Comparison of ENCODE assay signal across 8 cellular contexts in genomic region chr9:130712564-130713285, GRCh38. TPM values are rescaled to one million over a fixed set of nuclear protein-coding genes. Genes with fewer than 3 reads are reported as not detected.
A peak's percentile ranks its signal among the peaks of the same experiment; 100 is the strongest.
DNase-seq lines count a peak whose midpoint lies in the region; ATAC-seq and TF ChIP-seq lines count a peak whose summit lies in the region.

No MANE protein-coding gene starts in this region.

- DNase-seq in NCI-H1048 (lab: John Stamatoyannopoulos, UW), result peak; percentile 89
- DNase-seq in SK-N-MC (ENCODE audit: low read depth, low spot score), result peak; percentile 84
- DNase-seq in activated naive CD4-positive, alpha-beta T cell treated with anti-CD3 and anti-CD28 coated beads, Interleukin-2, amount 50 U/mL, for 72 hours (ENCODE audit: low spot score in 2 of 2), result peak; percentile 94 to 98
- peak; percentile 99 for DNase-seq in glomerular visceral epithelial cell (ENCODE audit: extremely low spot score)
- DNase-seq in omental fat pad (ENCODE audit: low spot score), result peak; percentile 87
- peak; percentile 99 for DNase-seq in testis

- peak overlapping the region; percentile 89 to 99 for H3K27ac Mint-ChIP-seq in activated naive CD4-positive, alpha-beta T cell treated with anti-CD3 and anti-CD28 coated beads, Interleukin-2, amount 50 U/mL, for 72 hours

- 0% methylated on average over 12 to 50 of the region's 68 CpGs for WGBS in testis, 2 donors

- no peaks in the 10 kb centered on the region for H3K27me3 ChIP-seq in testis

- intact Hi-C loops in testis (cut with DNase I; ENCODE audit: low total_unique reads), result no loop called here

- H3K4me3 ChIP-seq in GM08714 (ENCODE audit: low read length) (peak overlapping the region; percentile 86), SK-N-MC (peak overlapping the region; percentile 94), testis (peak overlapping the region; percentile 77 to 98)

- H3K27ac ChIP-seq in SK-N-MC (peak overlapping the region; percentile 97), testis (peak overlapping the region; percentile 97 to 100)

- ATAC-seq in HG02588 (IDR thresholded peaks at IDR 0.05; ENCODE audit: unreplicated experiment), result peak; percentile 95
- ATAC-seq in activated naive CD4-positive, alpha-beta T cell treated with anti-CD3 and anti-CD28 coated beads, Interleukin-2, amount 50 U/mL, for 72 hours, result peak; percentile 98
- peak; percentile 99 for ATAC-seq in omental fat pad (ENCODE audit: low FRiP score)

- H3K9me3 Mint-ChIP-seq in activated naive CD4-positive, alpha-beta T cell treated with anti-CD3 and anti-CD28 coated beads, Interleukin-2, amount 50 U/mL, for 72 hours, result no peaks in the 10 kb centered on the region

- no peaks in the 10 kb centered on the region for H3K36me3 ChIP-seq in SK-N-MC (ENCODE audit: insufficient read depth, low read length)
- H3K36me3 ChIP-seq in testis (ENCODE audit: low read depth, missing control alignments), result no peaks in the 10 kb centered on the region

- TF ChIP-seq CTCF in omental fat pad (IDR thresholded peaks at IDR 0.05), result no peak
- no peak for TF ChIP-seq CTCF in testis (IDR thresholded peaks at IDR 0.05)

- TF ChIP-seq POLR2A in testis (IDR thresholded peaks at IDR 0.05), result peak; percentile 18

- H3K36me3 Mint-ChIP-seq in activated naive CD4-positive, alpha-beta T cell treated with anti-CD3 and anti-CD28 coated beads, Interleukin-2, amount 50 U/mL, for 72 hours, result peaks cover 4 to 9% of the 10 kb centered on the region in 2 donors

- peak overlapping the region; percentile 93 for H3K9ac ChIP-seq in SK-N-MC (ENCODE audit: insufficient read length)

- H3K9me3 ChIP-seq in SK-N-MC (ENCODE audit: low read depth, low read length) (no peaks in the 10 kb centered on the region), testis (no peaks in the 10 kb centered on the region)

- peaks cover 26% of the 10 kb centered on the region for H3K4me1 ChIP-seq in testis

RNA-seq across cellular contexts. Expression of gene EXOSC2, which starts 19.1 kb away (rescaled TPM):
- 10 to 100 TPM; 68.8 to 84.8 TPM for total RNA-seq in activated naive CD4-positive, alpha-beta T cell treated with anti-CD3 and anti-CD28 coated beads, Interleukin-2, amount 50 U/mL, for 72 hours
- total RNA-seq in omental fat pad (10 to 100 TPM; 16.9 to 46.6 (median 22.6) TPM), testis (10 to 100 TPM; 20.3 to 24.7 TPM)
- 15.3 TPM for polyA plus RNA-seq in testis (ENCODE audit: insufficient read depth, low read depth, low replicate concordance)

RNA-seq across cellular contexts. Expression of gene PRDM12, which starts 48.3 kb away (rescaled TPM):
- not detected for total RNA-seq in activated naive CD4-positive, alpha-beta T cell treated with anti-CD3 and anti-CD28 coated beads, Interleukin-2, amount 50 U/mL, for 72 hours
- total RNA-seq in omental fat pad, result not detected
- total RNA-seq in testis, result under 1 TPM; 0.68 to 0.71 TPM
- 0.32 TPM for polyA plus RNA-seq in testis (ENCODE audit: insufficient read depth, low read depth, low replicate concordance)

Comparison
In these comparisons a context has a peak if more than half of its experiments do, and no peak if none do; other contexts are left out.
1. Peak in every context shown above with its lines: DNase-seq, ATAC-seq, H3K4me3 ChIP-seq and H3K27ac ChIP-seq.